ENCODE assay signal across 1 cellular context in genomic region chr19:8611391-8611883, GRCh38.
TF ChIP-seq lines count a peak whose summit lies in the region.

No MANE protein-coding gene starts in this region.

TF ChIP-seq in K562, 482 proteins besides CTCF, POLR2A, EP300 and RAD21:
- TF ChIP-seq ARID2 (IDR thresholded peaks at IDR 0.05) (no peak), SMARCA5 (IDR thresholded peaks at IDR 0.05) (peak; percentile 92; the same call in 1 of the 2 replicates), OTX1 (CRISPR knock-in tag; IDR thresholded peaks at IDR 0.05) (no peak), ZNF668 (CRISPR knock-in tag; IDR thresholded peaks at IDR 0.05) (no peak), ATF1 (CRISPR knock-in tag; IDR thresholded peaks at IDR 0.05) (no peak), ATF1 (tag; IDR thresholded peaks at IDR 0.05) (0 out of 2 replicates have a peak, but pooled peaks have one; percentile 31), SETDB1 (IDR thresholded peaks at IDR 0.05; ENCODE audit: low read length) (no peak), KDM1A (IDR thresholded peaks at IDR 0.05) (peak; percentile 77 to 90), TBP (optimal IDR thresholded peaks at IDR 0.05; ENCODE audit: low read depth, low read length) (no peak), ADNP (tag; IDR thresholded peaks at IDR 0.05) (peak; percentile 83), RCOR1 (IDR thresholded peaks at IDR 0.05; ENCODE audit: borderline replicate concordance in 1 of 2, low read depth in 2 of 2, low read length in 2 of 2) (peak in 1 of 2 experiments; percentile 87; a peak in 2 of 4 replicates), RBM25 (IDR thresholded peaks at IDR 0.05; ENCODE audit: low read depth, low read length, severe bottlenecking) (peak; percentile 91), CTBP1 (IDR thresholded peaks at IDR 0.05; ENCODE audit: borderline replicate concordance) (no peak), HBP1 (CRISPR knock-in tag; IDR thresholded peaks at IDR 0.05) (no peak), CHD4 (IDR thresholded peaks at IDR 0.05; ENCODE audit: insufficient read depth, insufficient replicate concordance, low read depth, low read length, poor library complexity, severe bottlenecking) (peak; percentile 90), E2F8 (IDR thresholded peaks at IDR 0.05; ENCODE audit: low read depth, partially characterized antibody) (no peak), SLC30A9 (CRISPR knock-in tag; IDR thresholded peaks at IDR 0.05) (no peak), CBX1 (IDR thresholded peaks at IDR 0.05; ENCODE audit: low read depth) (peak; percentile 71; the same call in 1 of the 2 replicates), BCOR (IDR thresholded peaks at IDR 0.05) (peak; percentile 97), RFX1 (IDR thresholded peaks at IDR 0.05) (no peak), TSC22D4 (tag; IDR thresholded peaks at IDR 0.05) (no peak), RUNX1 (IDR thresholded peaks at IDR 0.05; ENCODE audit: low read depth) (no peak), PTBP1 (IDR thresholded peaks at IDR 0.05; ENCODE audit: low read depth, low read length) (peak; percentile 58; the same call in 1 of the 2 replicates), HDAC2 (IDR thresholded peaks at IDR 0.05) (peak; percentile 84), NEUROD1 (IDR thresholded peaks at IDR 0.05; ENCODE audit: borderline replicate concordance, low read depth, low read length, partially characterized antibody) (no peak), HDAC1 (IDR thresholded peaks at IDR 0.05) (0 out of 4 replicates have a peak, but pooled peaks of 1 of the 2 experiments have one; percentile 26)
